ENCODE assay signal across 14 cellular contexts in genomic region chr10:16788125-16788524, GRCh38. TPM values are rescaled to one million over a fixed set of nuclear protein-coding genes. Genes with fewer than 3 reads are reported as not detected.
DNase-seq lines count a peak whose midpoint lies in the region; ATAC-seq and TF ChIP-seq lines count a peak whose summit lies in the region.
"Had no signal": no experiment of that assay in that cellular context is flagged by ENCODE, and none has a peak within 500 bp of the region (broad histone marks: within the 10 kb centered on the region; RNA-seq: fewer than 3 reads in every experiment).

No MANE protein-coding gene starts in this region.

- no peak for DNase-seq in activated CD4-positive, CD25-positive, alpha-beta regulatory T cell (lab: John Stamatoyannopoulos, UW)
- DNase-seq in activated CD4-positive, alpha-beta T cell treated with anti-CD3 and anti-CD28 coated beads, Interleukin-2, amount 50 U/mL, for 48 hours = peak; percentile 18 to 27
- no peak for DNase-seq in natural killer cell
- no peak for DNase-seq in NCI-H1092 treated with DMSO at 0.1 percent for 48 hours (lab: John Stamatoyannopoulos, UW)
- DNase-seq in dedifferentiated amniotic fluid mesenchymal stem cell (ENCODE audit: extremely low spot score) = no peak
- DNase-seq in AG20443 (ENCODE audit: low spot score) = no peak
- DNase-seq: amygdala, dorsolateral prefrontal cortex, foreskin fibroblast, NCI-H1048, NCI-H69, retina had no signal

- H3K27ac Mint-ChIP-seq in natural killer cell = peak overlapping the region; percentile 92 to 93

- H3K9me3 Mint-ChIP-seq in natural killer cell = no peaks in the 10 kb centered on the region

- peak overlapping the region; percentile 67 for H3K4me3 Mint-ChIP-seq in natural killer cell

- peak; percentile 42 to 44 for ATAC-seq in activated CD4-positive, CD25-positive, alpha-beta regulatory T cell treated with anti-CD3 and anti-CD28 coated beads, Interleukin-2, amount 50 U/mL, for 24 hours
- peak; percentile 26 for ATAC-seq in GM21825 (IDR thresholded peaks at IDR 0.05; ENCODE audit: unreplicated experiment)
- peak in 1 of 3 donors; percentile 22 for ATAC-seq in natural killer cell

- H3K27me3 Mint-ChIP-seq in natural killer cell (ENCODE audit: low read depth in 2 of 2) = no peaks in the 10 kb centered on the region

- H3K36me3 Mint-ChIP-seq in natural killer cell = no peaks in the 10 kb centered on the region

- TF ChIP-seq CTCF in natural killer cell (IDR thresholded peaks at IDR 0.05) = no peak

- H3K4me1 Mint-ChIP-seq in natural killer cell = peaks cover 40 to 49% of the 10 kb centered on the region in 2 donors

- intact Hi-C loops in natural killer cell (cut with micrococcal nuclease) = no loop called here

RNA-seq across cellular contexts. Expression of gene RSU1, which starts 29.1 kb away (rescaled TPM):
- 10 to 100 TPM; 75.0 to 85.3 (median 80.0) TPM for total RNA-seq in natural killer cell

Comparison
In these comparisons a context has a peak if more than half of its experiments do, and no peak if none do; other contexts are left out.
1. DNase-seq: peak in activated CD4-positive, alpha-beta T cell treated with anti-CD3 and anti-CD28 coated beads, Interleukin-2, amount 50 U/mL, for 48 hours (2 of 2); none in activated CD4-positive, CD25-positive, alpha-beta regulatory T cell (0 of 4), natural killer cell (single experiment), NCI-H1092 treated with DMSO at 0.1 percent for 48 hours (single experiment), dedifferentiated amniotic fluid mesenchymal stem cell (single experiment) and AG20443 (single experiment).